20 cellular contexts compared by ENCODE assay signal in genomic region chr4:7384003-7384928, GRCh38. TPM values are rescaled to one million over a fixed set of nuclear protein-coding genes. Genes with fewer than 3 reads are reported as not detected.
DNase-seq lines count a peak whose midpoint lies in the region; ATAC-seq and TF ChIP-seq lines count a peak whose summit lies in the region.
"Had no signal": no experiment of that assay in that cellular context is flagged by ENCODE, and none has a peak within 500 bp of the region (broad histone marks: within the 10 kb centered on the region; RNA-seq: fewer than 3 reads in every experiment).

No MANE protein-coding gene starts in this region.

- no peaks in the 10 kb centered on the region for H3K4me1 ChIP-seq in transverse colon
- H3K4me1 ChIP-seq: A549, SJSA1 had no signal

- WGBS in transverse colon (ENCODE audit: low coverage in 1 of 2), 2 donors: 81 to 86% methylated on average over 1 to 26 of the region's 28 CpGs

- H3K9me3 Mint-ChIP-seq in activated T-cell treated with anti-CD3 and anti-CD28 coated beads, Interleukin-2, amount 50 U/mL, for 24 hours: peaks cover 3% of the 10 kb centered on the region
- peaks cover 6 to 15% of the 10 kb centered on the region in 2 donors for H3K9me3 Mint-ChIP-seq in activated T-cell treated with anti-CD3 and anti-CD28 coated beads, Interleukin-2, amount 50 U/mL, for 72 hours
- H3K9me3 Mint-ChIP-seq in activated CD8-positive, alpha-beta memory T cell treated with anti-CD3 and anti-CD28 coated beads, Interleukin-2, amount 10 ng/mL, durations not matched to agents 7 days and 5 days (ENCODE audit: low read depth): peaks cover 13% of the 10 kb centered on the region
- peaks cover 12% of the 10 kb centered on the region for H3K9me3 Mint-ChIP-seq in natural killer cell treated with Interleukin-12 subunit alpha and Interleukin-12 subunit beta and Interleukin-15 and Interleukin-18, amount 100 ng/mL, for 72 hours

- no peak overlapping the region for H3K27ac ChIP-seq in transverse colon
- H3K27ac ChIP-seq: A549, neutrophil, SJSA1 had no signal

- DNase-seq in activated T-cell treated with anti-CD3 and anti-CD28 coated beads, Interleukin-2, amount 50 U/mL, for 24 hours: peak; percentile 23
- DNase-seq in activated T-cell treated with anti-CD3 and anti-CD28 coated beads, Interleukin-2, amount 50 U/mL, for 72 hours: no peak
- DNase-seq in activated CD8-positive, alpha-beta memory T cell treated with anti-CD3 and anti-CD28 coated beads, Interleukin-2, amount 10 ng/mL, durations not matched to agents 7 days and 5 days: peak; percentile 27
- DNase-seq in natural killer cell treated with Interleukin-12 subunit alpha and Interleukin-12 subunit beta and Interleukin-15 and Interleukin-18, amount 100 ng/mL, for 72 hours (ENCODE audit: low spot score): peak; percentile 29
- DNase-seq in transverse colon (peak; percentile 3), DMS79 (lab: John Stamatoyannopoulos, UW) (no peak)
- DNase-seq: activated CD4-positive, alpha-beta T cell treated with anti-CD3 and anti-CD28 coated beads for 36 hours; activated naive CD8-positive, alpha-beta T cell treated with anti-CD3 and anti-CD28 coated beads, Interleukin-2, amount 10 ng/mL, durations not matched to agents 7 days and 5 days; CD4-positive, CD25-positive, alpha-beta regulatory T cell; DND-41; effector CD4-positive, alpha-beta T cell; midbrain; NCI-H1092; NCI-H2107; T1000 had no signal

- H3K4me3 ChIP-seq in transverse colon: no peak overlapping the region
- H3K4me3 ChIP-seq: A549, SJSA1 had no signal

- no peaks in the 10 kb centered on the region for H3K9me3 ChIP-seq in transverse colon
- H3K9me3 ChIP-seq: A549, neutrophil, SJSA1 had no signal

- intact Hi-C loops in transverse colon (cut with DNase I; ENCODE audit: low total_unique reads): no loop called here

- H3K27me3 ChIP-seq in transverse colon: peaks cover 4% of the 10 kb centered on the region
- H3K27me3 ChIP-seq: SJSA1 had no signal

- no peak for TF ChIP-seq POLR2A in transverse colon (IDR thresholded peaks at IDR 0.05)

- no peaks in the 10 kb centered on the region for H3K4me1 Mint-ChIP-seq in activated T-cell treated with anti-CD3 and anti-CD28 coated beads, Interleukin-2, amount 50 U/mL, for 24 hours (ENCODE audit: low read depth)
- no peaks in the 10 kb centered on the region for H3K4me1 Mint-ChIP-seq in activated T-cell treated with anti-CD3 and anti-CD28 coated beads, Interleukin-2, amount 50 U/mL, for 72 hours (ENCODE audit: low read depth)
- no peaks in the 10 kb centered on the region for H3K4me1 Mint-ChIP-seq in activated CD8-positive, alpha-beta memory T cell treated with anti-CD3 and anti-CD28 coated beads, Interleukin-2, amount 10 ng/mL, durations not matched to agents 7 days and 5 days
- H3K4me1 Mint-ChIP-seq in natural killer cell treated with Interleukin-12 subunit alpha and Interleukin-12 subunit beta and Interleukin-15 and Interleukin-18, amount 100 ng/mL, for 72 hours (ENCODE audit: low read depth in 2 of 2): no peaks in the 10 kb centered on the region
- H3K4me1 Mint-ChIP-seq: activated CD4-positive, alpha-beta T cell treated with anti-CD3 and anti-CD28 coated beads for 36 hours; activated naive CD8-positive, alpha-beta T cell treated with anti-CD3 and anti-CD28 coated beads, Interleukin-2, amount 10 ng/mL, durations not matched to agents 7 days and 5 days; CD4-positive, CD25-positive, alpha-beta regulatory T cell had no signal

- TF ChIP-seq CTCF in transverse colon (IDR thresholded peaks at IDR 0.05): no peak

- no peak overlapping the region for H3K4me3 Mint-ChIP-seq in activated T-cell treated with anti-CD3 and anti-CD28 coated beads, Interleukin-2, amount 50 U/mL, for 24 hours
- H3K4me3 Mint-ChIP-seq in activated T-cell treated with anti-CD3 and anti-CD28 coated beads, Interleukin-2, amount 50 U/mL, for 72 hours: no peak overlapping the region
- H3K4me3 Mint-ChIP-seq in activated CD8-positive, alpha-beta memory T cell treated with anti-CD3 and anti-CD28 coated beads, Interleukin-2, amount 10 ng/mL, durations not matched to agents 7 days and 5 days: no peak overlapping the region
- H3K4me3 Mint-ChIP-seq in natural killer cell treated with Interleukin-12 subunit alpha and Interleukin-12 subunit beta and Interleukin-15 and Interleukin-18, amount 100 ng/mL, for 72 hours: no peak overlapping the region
- H3K4me3 Mint-ChIP-seq: activated CD4-positive, alpha-beta T cell treated with anti-CD3 and anti-CD28 coated beads for 36 hours; activated naive CD8-positive, alpha-beta T cell treated with anti-CD3 and anti-CD28 coated beads, Interleukin-2, amount 10 ng/mL, durations not matched to agents 7 days and 5 days; CD4-positive, CD25-positive, alpha-beta regulatory T cell had no signal

- H3K36me3 Mint-ChIP-seq in activated T-cell treated with anti-CD3 and anti-CD28 coated beads, Interleukin-2, amount 50 U/mL, for 24 hours (ENCODE audit: low read depth): no peaks in the 10 kb centered on the region
- H3K36me3 Mint-ChIP-seq in activated T-cell treated with anti-CD3 and anti-CD28 coated beads, Interleukin-2, amount 50 U/mL, for 72 hours (ENCODE audit: insufficient read depth in 2 of 2): peaks cover 0 to 2% of the 10 kb centered on the region in 2 donors
- H3K36me3 Mint-ChIP-seq in activated CD8-positive, alpha-beta memory T cell treated with anti-CD3 and anti-CD28 coated beads, Interleukin-2, amount 10 ng/mL, durations not matched to agents 7 days and 5 days: no peaks in the 10 kb centered on the region
- H3K36me3 Mint-ChIP-seq in natural killer cell treated with Interleukin-12 subunit alpha and Interleukin-12 subunit beta and Interleukin-15 and Interleukin-18, amount 100 ng/mL, for 72 hours: no peaks in the 10 kb centered on the region
- H3K36me3 Mint-ChIP-seq: activated naive CD8-positive, alpha-beta T cell treated with anti-CD3 and anti-CD28 coated beads, Interleukin-2, amount 10 ng/mL, durations not matched to agents 7 days and 5 days; CD4-positive, CD25-positive, alpha-beta regulatory T cell had no signal

- H3K36me3 ChIP-seq in transverse colon: no peaks in the 10 kb centered on the region
- H3K36me3 ChIP-seq: neutrophil, SJSA1 had no signal

- CTCF ChIA-PET in activated CD8-positive, alpha-beta memory T cell treated with anti-CD3 and anti-CD28 coated beads, Interleukin-2, amount 10 ng/mL, durations not matched to agents 7 days and 5 days (lab: Charles Lee): no interaction called here

- no peak for TF ChIP-seq EP300 in transverse colon (IDR thresholded peaks at IDR 0.05; ENCODE audit: low read depth)

- no peak for ATAC-seq in activated T-cell treated with anti-CD3 and anti-CD28 coated beads, Interleukin-2, amount 50 U/mL, for 72 hours (replicated peaks in 1 of 2)
- ATAC-seq in activated CD8-positive, alpha-beta memory T cell treated with anti-CD3 and anti-CD28 coated beads, Interleukin-2, amount 10 ng/mL, durations not matched to agents 7 days and 5 days: no peak
- peak in 1 of 2 donors; percentile 28 for ATAC-seq in natural killer cell treated with Interleukin-12 subunit alpha and Interleukin-12 subunit beta and Interleukin-15 and Interleukin-18, amount 100 ng/mL, for 72 hours
- ATAC-seq in HG02678 (IDR thresholded peaks at IDR 0.05; ENCODE audit: unreplicated experiment) (no peak), GM19455 (IDR thresholded peaks at IDR 0.05; ENCODE audit: unreplicated experiment) (no peak)
- ATAC-seq: A549; activated CD4-positive, alpha-beta T cell treated with anti-CD3 and anti-CD28 coated beads for 36 hours had no signal

- H3K27me3 Mint-ChIP-seq in activated T-cell treated with anti-CD3 and anti-CD28 coated beads, Interleukin-2, amount 50 U/mL, for 24 hours: peaks cover 20% of the 10 kb centered on the region
- H3K27me3 Mint-ChIP-seq in activated T-cell treated with anti-CD3 and anti-CD28 coated beads, Interleukin-2, amount 50 U/mL, for 72 hours (ENCODE audit: low read depth): no peaks in the 10 kb centered on the region
- H3K27me3 Mint-ChIP-seq in activated CD8-positive, alpha-beta memory T cell treated with anti-CD3 and anti-CD28 coated beads, Interleukin-2, amount 10 ng/mL, durations not matched to agents 7 days and 5 days: no peaks in the 10 kb centered on the region
- peaks cover 0 to 3% of the 10 kb centered on the region in 2 donors for H3K27me3 Mint-ChIP-seq in natural killer cell treated with Interleukin-12 subunit alpha and Interleukin-12 subunit beta and Interleukin-15 and Interleukin-18, amount 100 ng/mL, for 72 hours
- H3K27me3 Mint-ChIP-seq: activated naive CD8-positive, alpha-beta T cell treated with anti-CD3 and anti-CD28 coated beads, Interleukin-2, amount 10 ng/mL, durations not matched to agents 7 days and 5 days had no signal

- in situ Hi-C loops in transverse colon (cut with MboI; ENCODE audit: low pct_ligation_motif_present in 1 of 4, low pct_unique_long_range_greater_than_20kb in 1 of 4, low sequenced_read_pairs in 3 of 4): no loop called here

- no peak overlapping the region for H3K27ac Mint-ChIP-seq in activated T-cell treated with anti-CD3 and anti-CD28 coated beads, Interleukin-2, amount 50 U/mL, for 24 hours
- no peak overlapping the region for H3K27ac Mint-ChIP-seq in activated T-cell treated with anti-CD3 and anti-CD28 coated beads, Interleukin-2, amount 50 U/mL, for 72 hours
- H3K27ac Mint-ChIP-seq in activated CD8-positive, alpha-beta memory T cell treated with anti-CD3 and anti-CD28 coated beads, Interleukin-2, amount 10 ng/mL, durations not matched to agents 7 days and 5 days: no peak overlapping the region
- no peak overlapping the region for H3K27ac Mint-ChIP-seq in natural killer cell treated with Interleukin-12 subunit alpha and Interleukin-12 subunit beta and Interleukin-15 and Interleukin-18, amount 100 ng/mL, for 72 hours
- H3K27ac Mint-ChIP-seq: activated CD4-positive, alpha-beta T cell treated with anti-CD3 and anti-CD28 coated beads for 36 hours; activated naive CD8-positive, alpha-beta T cell treated with anti-CD3 and anti-CD28 coated beads, Interleukin-2, amount 10 ng/mL, durations not matched to agents 7 days and 5 days had no signal

RNA-seq across cellular contexts. Expression of gene PSAPL1, which starts 50.5 kb away (rescaled TPM):
- not detected for total RNA-seq in activated T-cell treated with anti-CD3 and anti-CD28 coated beads, Interleukin-2, amount 50 U/mL, for 72 hours
- total RNA-seq in activated CD8-positive, alpha-beta memory T cell treated with anti-CD3 and anti-CD28 coated beads, Interleukin-2, amount 10 ng/mL, durations not matched to agents 7 days and 5 days: not detected
- total RNA-seq in natural killer cell treated with Interleukin-12 subunit alpha and Interleukin-12 subunit beta and Interleukin-15 and Interleukin-18, amount 100 ng/mL, for 72 hours: not detected
- not detected for total RNA-seq in transverse colon
- total RNA-seq: activated CD4-positive, alpha-beta T cell treated with anti-CD3 and anti-CD28 coated beads for 36 hours; activated naive CD8-positive, alpha-beta T cell treated with anti-CD3 and anti-CD28 coated beads, Interleukin-2, amount 10 ng/mL, durations not matched to agents 7 days and 5 days; CD4-positive, CD25-positive, alpha-beta regulatory T cell; SJSA1 had no signal

Comparison
In these comparisons a context has a peak if more than half of its experiments do, and no peak if none do; other contexts are left out.
1. DNase-seq: peak in activated T-cell treated with anti-CD3 and anti-CD28 coated beads, Interleukin-2, amount 50 U/mL, for 24 hours (single experiment), activated CD8-positive, alpha-beta memory T cell treated with anti-CD3 and anti-CD28 coated beads, Interleukin-2, amount 10 ng/mL, durations not matched to agents 7 days and 5 days (single experiment), natural killer cell treated with Interleukin-12 subunit alpha and Interleukin-12 subunit beta and Interleukin-15 and Interleukin-18, amount 100 ng/mL, for 72 hours (single experiment) and transverse colon (single experiment); none in activated T-cell treated with anti-CD3 and anti-CD28 coated beads, Interleukin-2, amount 50 U/mL, for 72 hours (0 of 2) and DMS79 (single experiment).